8 cellular contexts compared by ENCODE assay signal in genomic region chr17:35448899-35449227, GRCh38. TPM values are rescaled to one million over a fixed set of nuclear protein-coding genes. Genes with fewer than 3 reads are reported as not detected.
DNase-seq lines count a peak whose midpoint lies in the region; ATAC-seq and TF ChIP-seq lines count a peak whose summit lies in the region.

No MANE protein-coding gene starts in this region.

- H3K4me2 ChIP-seq in IMR-90 (ENCODE audit: low read depth, low read length): no peak overlapping the region; the same call in 1 of the 2 replicates
- H3K4me2 ChIP-seq in osteoblast (ENCODE audit: insufficient read depth, low read length): peak overlapping the region; percentile 86

- no peaks in the 10 kb centered on the region for H3K36me3 ChIP-seq in CD4-positive, alpha-beta memory T cell (ENCODE audit: insufficient read depth, low read length)
- H3K36me3 ChIP-seq in IMR-90 (ENCODE audit: control insufficient read depth, insufficient read depth, low read length) (no peaks in the 10 kb centered on the region), osteoblast (ENCODE audit: insufficient read depth, low read length) (no peaks in the 10 kb centered on the region)

- H3K23ac ChIP-seq in IMR-90 (ENCODE audit: low read depth, low read length): no peak overlapping the region; the same call in 1 of the 2 replicates

- H2BK120ac ChIP-seq in IMR-90 (ENCODE audit: low read depth, low read length): no peak overlapping the region

- H3K27ac Mint-ChIP-seq in CD4-positive, alpha-beta memory T cell: peak overlapping the region; percentile 48 to 95 (median 89)
- H3K27ac Mint-ChIP-seq in effector memory CD8-positive, alpha-beta T cell: peak overlapping the region; percentile 87 to 90

- H3K4me3 ChIP-seq in CD4-positive, alpha-beta memory T cell (ENCODE audit: low read length in 2 of 2): peak overlapping the region in 1 of 2 donors; percentile 62
- H3K4me3 ChIP-seq in IMR-90 (ENCODE audit: insufficient read depth, low read depth, low read length) (no peak overlapping the region), osteoblast (ENCODE audit: insufficient read depth, low read length) (peak overlapping the region; percentile 70)

- no peak for DNase-seq in CD4-positive, alpha-beta memory T cell
- DNase-seq in IMR-90: no peak
- no peak for DNase-seq in effector memory CD8-positive, alpha-beta T cell
- DNase-seq in osteoblast (ENCODE audit: insufficient read length, low spot score, missing footprints): no peak
- no peak for DNase-seq in medulla oblongata (ENCODE audit: extremely low spot score)
- DNase-seq in NCI-H1417 treated with DMSO at 0.1 percent for 48 hours (lab: John Stamatoyannopoulos, UW): no peak

- H2BK5ac ChIP-seq in IMR-90 (ENCODE audit: low read depth, low read length, poor library complexity, severe bottlenecking): no peak overlapping the region

- H3K56ac ChIP-seq in IMR-90 (ENCODE audit: extremely low read depth, insufficient read depth, low read length): no peak overlapping the region

- H3K14ac ChIP-seq in IMR-90 (replicated peaks; ENCODE audit: low read depth, low read length): no peak overlapping the region

- intact Hi-C loops in CD4-positive, alpha-beta memory T cell (cut with micrococcal nuclease): loop anchor here (1.0 to 5.0 kb wide), 4 partner anchors 11 to 83 kb away; partner anchors contain the start of gene SLFN11
- intact Hi-C loops in IMR-90 (cut with micrococcal nuclease): no loop called here

- peak overlapping the region; percentile 59; the same call in 1 of the 3 replicates for H2BK15ac ChIP-seq in IMR-90 (ENCODE audit: low read depth, low read length)

- ATAC-seq in IMR-90 (ENCODE audit: low read depth) (no peak), GM21528 (IDR thresholded peaks at IDR 0.05; ENCODE audit: low FRiP score, unreplicated experiment) (no peak), HG03460 (IDR thresholded peaks at IDR 0.05; ENCODE audit: unreplicated experiment) (no peak)
- ATAC-seq in effector memory CD8-positive, alpha-beta T cell (replicated peaks): no peak

- H3K9me3 ChIP-seq in CD4-positive, alpha-beta memory T cell (ENCODE audit: control insufficient read depth in 1 of 2, low read length in 2 of 2): no peaks in the 10 kb centered on the region
- H3K9me3 ChIP-seq in IMR-90 (ENCODE audit: control insufficient read depth, insufficient read depth, low read length) (peaks cover 2% of the 10 kb centered on the region), osteoblast (ENCODE audit: low read depth, low read length) (peaks cover 2% of the 10 kb centered on the region)

- peaks cover 0 to 2% (median 0%) of the 10 kb centered on the region in 8 donors for H3K9me3 Mint-ChIP-seq in CD4-positive, alpha-beta memory T cell
- H3K9me3 Mint-ChIP-seq in effector memory CD8-positive, alpha-beta T cell: no peaks in the 10 kb centered on the region

- peaks cover 6 to 18% (median 11%) of the 10 kb centered on the region in 4 donors for H3K4me1 Mint-ChIP-seq in CD4-positive, alpha-beta memory T cell
- H3K4me1 Mint-ChIP-seq in effector memory CD8-positive, alpha-beta T cell (ENCODE audit: low read depth in 2 of 2): peaks cover 0 to 12% of the 10 kb centered on the region in 2 donors

- CTCF ChIA-PET in CD4-positive, alpha-beta memory T cell (lab: Charles Lee; ENCODE audit: partially characterized antibody): interaction anchor here (1.6 to 2.4 kb wide), 4 partner anchors 11 to 136 kb away, joined by 5 to 10 read pairs (median 8); partner anchors contain the start of gene SLFN12
- CTCF ChIA-PET in IMR-90 (lab: Yijun Ruan, JAX): interaction anchor here (1.9 kb wide), 1 partner anchor 11 kb away, joined by 6 read pairs; no protein-coding TSS in a partner anchor

- H3K27me3 ChIP-seq in CD4-positive, alpha-beta memory T cell (ENCODE audit: insufficient read depth, low read length): no peaks in the 10 kb centered on the region
- H3K27me3 ChIP-seq in IMR-90 (ENCODE audit: control insufficient read depth, insufficient read depth, low read length) (peaks cover 30% of the 10 kb centered on the region), osteoblast (ENCODE audit: insufficient read depth, low read length) (peaks cover 41% of the 10 kb centered on the region)

- 54% methylated on average over 6 of the region's 16 CpGs; no CpG with 5 or more reads in 1 of the 2 experiments for WGBS in IMR-90 (ENCODE audit: extremely low coverage in 2 of 2, insufficient read length in 1 of 2), 2 experiments

- POLR2A ChIA-PET in CD4-positive, alpha-beta memory T cell (lab: Charles Lee; ENCODE audit: partially characterized antibody): interaction anchor here (0.7 to 3.2 kb wide), 19 partner anchors 11 to 235 kb away, joined by 3 to 46 read pairs (median 6); partner anchors contain the start of genes SLFN12, SLFN12L and SLFN5
- POLR2A ChIA-PET in IMR-90 (lab: Charles Lee; ENCODE audit: unreplicated experiment): no interaction called here

- TF ChIP-seq RAD21 in IMR-90 (IDR thresholded peaks at IDR 0.05; ENCODE audit: low read length): no peak

- no peaks in the 10 kb centered on the region for H3K27me3 Mint-ChIP-seq in CD4-positive, alpha-beta memory T cell
- H3K27me3 Mint-ChIP-seq in effector memory CD8-positive, alpha-beta T cell: no peaks in the 10 kb centered on the region

- H3K27ac ChIP-seq in CD4-positive, alpha-beta memory T cell (ENCODE audit: low read depth, low read length): peak overlapping the region; percentile 55
- H3K27ac ChIP-seq in IMR-90 (ENCODE audit: insufficient read depth, low read length): no peak overlapping the region
- H3K27ac ChIP-seq in osteoblast (ENCODE audit: low read depth, low read length): no peak overlapping the region

- H4K20me1 ChIP-seq in IMR-90 (ENCODE audit: insufficient read depth, low read length) (no peaks in the 10 kb centered on the region), osteoblast (ENCODE audit: insufficient read depth, low read length) (no peaks in the 10 kb centered on the region)

- no peak overlapping the region for H2AK5ac ChIP-seq in IMR-90 (ENCODE audit: low read depth, low read length)

- H3K79me2 ChIP-seq in osteoblast (ENCODE audit: insufficient read depth, low read length): no peaks in the 10 kb centered on the region

- no peak overlapping the region for H3K9ac ChIP-seq in IMR-90 (ENCODE audit: low read depth, low read length)

- no peak for TF ChIP-seq CTCF in IMR-90 (conservative IDR thresholded peaks at IDR 0.05; ENCODE audit: low read depth, low read length)
- TF ChIP-seq CTCF in osteoblast (IDR thresholded peaks at IDR 0.05; ENCODE audit: extremely low read depth, low read depth, low read length): no peak

- no peak overlapping the region for H3K4ac ChIP-seq in IMR-90 (ENCODE audit: low read depth, low read length)

- H4K5ac ChIP-seq in IMR-90 (ENCODE audit: low read depth, low read length): no peak overlapping the region

- H4K8ac ChIP-seq in IMR-90 (ENCODE audit: low read depth in 2 of 2, low read length in 2 of 2): peak overlapping the region in 1 of 2 experiments; percentile 90; a peak in 1 of 4 replicates

- no TSS peak for BruUV-seq in IMR-90 (replicated peaks; lab: Mats Ljungman, UMichigan)

- H2AFZ ChIP-seq in IMR-90 (replicated peaks; ENCODE audit: low read length, poor library complexity) (peak overlapping the region; percentile 96), osteoblast (ENCODE audit: low read length) (peak overlapping the region; percentile 81)

- peaks cover 8% of the 10 kb centered on the region for H3K4me1 ChIP-seq in CD4-positive, alpha-beta memory T cell (ENCODE audit: insufficient read depth, low read length)
- H3K4me1 ChIP-seq in IMR-90 (ENCODE audit: control insufficient read depth, insufficient read depth, low read length) (no peaks in the 10 kb centered on the region), osteoblast (ENCODE audit: insufficient read depth, low read length) (peaks cover 5% of the 10 kb centered on the region)

- no peak overlapping the region for H2BK20ac ChIP-seq in IMR-90 (ENCODE audit: low read depth, low read length)

- dilution Hi-C loops in IMR-90 (cut with HindIII; ENCODE audit: low sequenced_read_pairs, unreplicated experiment): no loop called here

- in situ Hi-C loops in IMR-90 (cut with MboI; ENCODE audit: low sequenced_read_pairs): no loop called here

- H4K91ac ChIP-seq in IMR-90 (ENCODE audit: insufficient read depth, low read depth, low read length): no peak overlapping the region; the same call in 1 of the 2 replicates

- H3K79me1 ChIP-seq in IMR-90 (ENCODE audit: low read depth in 1 of 2, low read length in 2 of 2): no peaks in the 10 kb centered on the region

- no peak for TF ChIP-seq POLR2A in IMR-90 (IDR thresholded peaks at IDR 0.05; ENCODE audit: low read depth, low read length)

- H3K9me1 ChIP-seq in IMR-90 (ENCODE audit: insufficient read depth, low read length): no peaks in the 10 kb centered on the region

- H3K18ac ChIP-seq in IMR-90 (ENCODE audit: low read depth, low read length): no peak overlapping the region

- H3K4me3 Mint-ChIP-seq in CD4-positive, alpha-beta memory T cell: peak overlapping the region; percentile 85 to 92 (median 88)
- H3K4me3 Mint-ChIP-seq in effector memory CD8-positive, alpha-beta T cell: peak overlapping the region; percentile 78 to 83

- peaks cover 6 to 18% of the 10 kb centered on the region in 2 donors for H3K36me3 Mint-ChIP-seq in CD4-positive, alpha-beta memory T cell
- peaks cover 3% of the 10 kb centered on the region for H3K36me3 Mint-ChIP-seq in effector memory CD8-positive, alpha-beta T cell (ENCODE audit: insufficient read depth)

- H2AK9ac ChIP-seq in IMR-90 (replicated peaks; ENCODE audit: low read depth, low read length, poor library complexity): peak overlapping the region; percentile 91

TF ChIP-seq in IMR-90, 13 proteins besides CTCF, POLR2A, EP300 and RAD21 (continues in another document):
- no peak for TF ChIP-seq MAFK (IDR thresholded peaks at IDR 0.05; ENCODE audit: low read depth, low read length)

RNA-seq across cellular contexts. Expression of gene SLFN13, which starts 0.3 kb away (rescaled TPM):
- total RNA-seq in CD4-positive, alpha-beta memory T cell: 10 to 100 TPM; 24.6 to 27.3 TPM
- polyA plus RNA-seq in CD4-positive, alpha-beta memory T cell: 1 to 10 TPM; 5.4 to 5.9 TPM
- total RNA-seq in IMR-90 (2012; rRNA removed) (2.5 and 3.9 TPM in 2 replicates), osteoblast (2.1 and 2.5 TPM in 2 replicates)
- polyA plus RNA-seq in IMR-90 (2012; rRNA removed): 1.4 and 1.7 TPM in 2 replicates
- polyA plus RNA-seq in IMR-90 (2012; cell fraction: cytosol; rRNA removed): 0.18 and 0.68 TPM in 2 replicates
- 2.1 and 2.7 TPM in 2 replicates for polyA plus RNA-seq in IMR-90 (2012; cell fraction: nucleus; rRNA removed; ENCODE audit: low replicate concordance)

RNA-seq across cellular contexts. Expression of gene SLFN12, which starts 16.6 kb away (rescaled TPM):
- total RNA-seq in CD4-positive, alpha-beta memory T cell: 1 to 10 TPM; 6.5 to 8.9 TPM
- 1 to 10 TPM in 1 of 2 donors, under 1 TPM in 1; 0.75 to 2.0 TPM for polyA plus RNA-seq in CD4-positive, alpha-beta memory T cell
- total RNA-seq in IMR-90 (2012; rRNA removed) (38.9 and 48.6 TPM in 2 replicates), osteoblast (19.9 and 25.6 TPM in 2 replicates)
- 13.5 and 16.6 TPM in 2 replicates for polyA plus RNA-seq in IMR-90 (2012; rRNA removed)
- 2.8 and 5.1 TPM in 2 replicates for polyA plus RNA-seq in IMR-90 (2012; cell fraction: cytosol; rRNA removed)
- polyA plus RNA-seq in IMR-90 (2012; cell fraction: nucleus; rRNA removed; ENCODE audit: low replicate concordance): 6.9 and 48.3 TPM in 2 replicates
